Comparison of ENCODE assay signal across 1 cellular context in genomic region chr7:143898810-143899209, GRCh38.
TF ChIP-seq lines count a peak whose summit lies in the region.

No MANE protein-coding gene starts in this region.

TF ChIP-seq in A549, 52 proteins besides CTCF, POLR2A, EP300 and RAD21:
- no peak for TF ChIP-seq CEBPB (IDR thresholded peaks at IDR 0.05)
- no peak for TF ChIP-seq FOXS1 (CRISPR knock-in tag; IDR thresholded peaks at IDR 0.05)
- no peak for TF ChIP-seq ELK1 (IDR thresholded peaks at IDR 0.05; ENCODE audit: low read depth, low read length)
- TF ChIP-seq MAZ (IDR thresholded peaks at IDR 0.05; ENCODE audit: borderline replicate concordance, low read depth, low read length) = no peak
- TF ChIP-seq RFX5 (IDR thresholded peaks at IDR 0.05) = no peak
- no peak for TF ChIP-seq ESRRA (IDR thresholded peaks at IDR 0.05; ENCODE audit: borderline replicate concordance, low read length)
- TF ChIP-seq KDM5A (IDR thresholded peaks at IDR 0.05) = no peak
- no peak for TF ChIP-seq BHLHE40 (IDR thresholded peaks at IDR 0.05; ENCODE audit: low read depth, low read length)
- TF ChIP-seq MAFK (IDR thresholded peaks at IDR 0.05; ENCODE audit: partially characterized antibody) = no peak
